In genomic region chr7:334618-335357, GRCh38 we compare ENCODE assay signal across 1 cellular context.
TF ChIP-seq lines count a peak whose summit lies in the region.

No MANE protein-coding gene starts in this region.

TF ChIP-seq in K562, 482 proteins besides CTCF, POLR2A, EP300 and RAD21:
- TF ChIP-seq MTA3 (IDR thresholded peaks at IDR 0.05; ENCODE audit: borderline replicate concordance) (no peak), SMAD4 (CRISPR knock-in tag; conservative IDR thresholded peaks at IDR 0.05) (no peak), CSDE1 (IDR thresholded peaks at IDR 0.05) (no peak), ESRRA (IDR thresholded peaks at IDR 0.05; ENCODE audit: borderline replicate concordance, low read depth) (no peak), PHF20 (IDR thresholded peaks at IDR 0.05; ENCODE audit: partially characterized antibody) (peak; percentile 35), ZFP91 (CRISPR knock-in tag; IDR thresholded peaks at IDR 0.05) (0 out of 2 replicates have a peak, but pooled peaks have one; percentile 5), ARID3B (CRISPR knock-in tag; IDR thresholded peaks at IDR 0.05; ENCODE audit: borderline replicate concordance) (no peak), MAX (CRISPR knock-in tag; IDR thresholded peaks at IDR 0.05) (peak; percentile 60; the same call in 1 of the 2 replicates), HLTF (IDR thresholded peaks at IDR 0.05) (no peak), KDM1A (IDR thresholded peaks at IDR 0.05) (peak in 1 of 2 experiments; percentile 55; a peak in 1 of 4 replicates)
TF ChIP-seq in K562: peak in this region for 4.
